ENCODE assay signal across 17 cellular contexts in genomic region chr5:54212331-54212730, GRCh38.
A peak's percentile ranks its signal among the peaks of the same experiment; 100 is the strongest.
DNase-seq lines count a peak whose midpoint lies in the region; ATAC-seq lines count a peak whose summit lies in the region.
"Had no signal": no experiment of that assay in that cellular context is flagged by ENCODE, and none has a peak within 500 bp of the region (broad histone marks: within the 10 kb centered on the region; RNA-seq: fewer than 3 reads in every experiment).

No MANE protein-coding gene starts in this region.

- ATAC-seq in GM21723 (IDR thresholded peaks at IDR 0.05; ENCODE audit: unreplicated experiment) = no peak
- ATAC-seq: T-helper 17 cell had no signal

- H3K4me3 ChIP-seq in SJCRH30 = no peak overlapping the region

- peaks cover 5% of the 10 kb centered on the region for H3K4me1 ChIP-seq in SJCRH30

- H3K36me3 ChIP-seq in SJCRH30 = no peaks in the 10 kb centered on the region

- H3K27ac ChIP-seq in SJCRH30 = no peak overlapping the region
- H3K27ac ChIP-seq: 22Rv1, HL-60 had no signal

- H3K27me3 ChIP-seq in SJCRH30 = no peaks in the 10 kb centered on the region

- H3K9me3 ChIP-seq in SJCRH30 (replicated peaks) = no peaks in the 10 kb centered on the region

- DNase-seq in NCI-H82 (lab: John Stamatoyannopoulos, UW) (peak; percentile 17), NCI-H82 treated with DMSO at 0.1 percent for 48 hours (lab: John Stamatoyannopoulos, UW; ENCODE audit: unreplicated experiment) (no peak), SJCRH30 (peak; percentile 3 to 26), foreskin melanocyte (peak; percentile 79), COLO668 (lab: John Stamatoyannopoulos, UW; ENCODE audit: unreplicated experiment) (no peak), UCSD-AML1 (lab: John Stamatoyannopoulos, UW; ENCODE audit: unreplicated experiment) (no peak), hepatic stellate cell (ENCODE audit: low spot score) (no peak)
- DNase-seq: CD4-positive, CD25-positive, alpha-beta regulatory T cell; H7; NCI-H1930; NCI-H446 treated with DMSO at 0.1 percent for 48 hours; NCI-H748 treated with DMSO at 0.1 percent for 48 hours; SIG-M5; T-helper 17 cell had no signal

Comparison
In these comparisons a context has a peak if more than half of its experiments do, and no peak if none do; other contexts are left out.
1. DNase-seq: peak in NCI-H82 (single experiment), SJCRH30 (2 of 2) and foreskin melanocyte (single experiment); none in NCI-H82 treated with DMSO at 0.1 percent for 48 hours (single experiment), COLO668 (single experiment), UCSD-AML1 (single experiment) and hepatic stellate cell (single experiment).